ENCODE assay signal across 8 cellular contexts in the genomic region with DNA sequence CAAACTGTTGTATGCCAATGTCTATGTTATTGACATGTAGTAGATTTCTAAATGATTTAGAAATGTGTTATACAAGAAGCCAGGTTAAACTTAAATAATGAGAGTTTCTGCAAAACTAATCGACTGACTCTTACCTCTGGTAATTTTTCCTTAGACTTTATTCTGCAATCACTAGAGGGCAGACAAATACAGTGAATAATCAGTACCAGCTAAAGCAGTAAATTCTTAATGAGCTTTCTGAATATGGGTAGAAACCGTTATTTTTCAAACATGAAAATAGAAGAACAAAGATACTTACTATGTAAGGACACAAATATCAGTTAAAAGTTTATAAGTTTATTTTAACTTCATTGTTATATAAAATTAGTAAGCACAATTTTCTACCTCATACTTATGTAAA.
A peak's percentile ranks its signal among the peaks of the same experiment; 100 is the strongest.
DNase-seq lines count a peak whose midpoint lies in the region; ATAC-seq, FAIRE-seq and TF ChIP-seq lines count a peak whose summit lies in the region.

No MANE protein-coding gene starts in this region.

- no peaks in the 10 kb centered on the region for H3K4me1 Mint-ChIP-seq in mesothelial cell of epicardium

- DNase-seq in GM10266 (ENCODE audit: extremely low spot score) (peak; percentile 40), NCI-H748 (lab: John Stamatoyannopoulos, UW; ENCODE audit: unreplicated experiment) (peak; percentile 50), cerebellar cortex (ENCODE audit: low spot score) (peak; percentile 34), mesothelial cell of epicardium (ENCODE audit: low spot score in 2 of 2, unreplicated experiment in 2 of 2) (no peak)
- no peak for DNase-seq in activated CD8-positive, alpha-beta memory T cell treated with anti-CD3 and anti-CD28 coated beads for 24 hours

- H3K27me3 Mint-ChIP-seq in mesothelial cell of epicardium (ENCODE audit: low read depth) = no peaks in the 10 kb centered on the region

- no peaks in the 10 kb centered on the region for H3K36me3 Mint-ChIP-seq in mesothelial cell of epicardium

- peaks cover 3% of the 10 kb centered on the region for H3K9me3 Mint-ChIP-seq in mesothelial cell of epicardium

- H3K27ac Mint-ChIP-seq in mesothelial cell of epicardium = no peak overlapping the region

- TF ChIP-seq CTCF in GM10266 (IDR thresholded peaks at IDR 0.05; ENCODE audit: control insufficient read depth, insufficient read depth, low read depth, missing control alignments) (peak; percentile 52), mesothelial cell of epicardium (IDR thresholded peaks at IDR 0.05; ENCODE audit: unreplicated experiment) (peak; percentile 65)

- peak; percentile 98 for FAIRE-seq in A204.1 (lab: Jason Lieb, UNC)

- ATAC-seq in HG02798 (IDR thresholded peaks at IDR 0.05; ENCODE audit: poor library complexity, unreplicated experiment) (peak; percentile 54), GM18520 (IDR thresholded peaks at IDR 0.05; ENCODE audit: unreplicated experiment) (no peak)

- H3K4me3 Mint-ChIP-seq in mesothelial cell of epicardium = no peak overlapping the region

Comparison
In these comparisons a context has a peak if more than half of its experiments do, and no peak if none do; other contexts are left out.
1. DNase-seq: peak in GM10266 (single experiment), NCI-H748 (single experiment) and cerebellar cortex (single experiment); none in mesothelial cell of epicardium (0 of 2) and activated CD8-positive, alpha-beta memory T cell treated with anti-CD3 and anti-CD28 coated beads for 24 hours (single experiment).